ENCODE assay signal across 5 cellular contexts in genomic region chr17:70819183-70819582, GRCh38.
"Had no signal": no experiment of that assay in that cellular context is flagged by ENCODE, and none has a peak within 500 bp of the region (broad histone marks: within the 10 kb centered on the region; RNA-seq: fewer than 3 reads in every experiment).

No MANE protein-coding gene starts in this region.

- H3K4me3 Mint-ChIP-seq: GM23338, H9, HFFc6, IgD-negative memory B cell had no signal

- DNase-seq: H9, HCEC 1CT, HFFc6 had no signal

- H3K4me1 Mint-ChIP-seq: GM23338, H9, IgD-negative memory B cell had no signal

- H3K27me3 Mint-ChIP-seq: IgD-negative memory B cell had no signal

- H3K27ac Mint-ChIP-seq: GM23338, H9, HFFc6, IgD-negative memory B cell had no signal

- H3K4me3 ChIP-seq: GM23338 had no signal

- H3K36me3 Mint-ChIP-seq: IgD-negative memory B cell had no signal

- ATAC-seq: GM23338 had no signal
